ENCODE assay signal across 25 cellular contexts in genomic region chr7:119982884-119983283, GRCh38.
"Had no signal": no experiment of that assay in that cellular context is flagged by ENCODE, and none has a peak within 500 bp of the region (broad histone marks: within the 10 kb centered on the region; RNA-seq: fewer than 3 reads in every experiment).

No MANE protein-coding gene starts in this region.

- H3K36me3 Mint-ChIP-seq: IgD-negative memory B cell had no signal

- H3K9me3 ChIP-seq: SK-N-SH had no signal

- H3K27ac ChIP-seq: HL-60, RWPE1 had no signal

- H3K9ac ChIP-seq: SK-N-SH had no signal

- H3K4me3 Mint-ChIP-seq: IgD-negative memory B cell had no signal

- DNase-seq: KBM-7, MV-4-11, NCI-H1048, NCI-H1105, NCI-H1417, NCI-H1436 treated with DMSO at 0.1 percent for 48 hours, NCI-H1694, NCI-H187 treated with DMSO at 0.1 percent for 48 hours, NCI-H2081, NCI-H2107, NCI-H226, NCI-H446, NCI-H510A, NCI-H524 treated with DMSO at 0.1 percent for 48 hours, NCI-H69, NCI-H774, PC-3, SHP77, SK-N-SH, SW 1271 had no signal

- FAIRE-seq: HTR-8/SVneo had no signal

- H3K4me2 ChIP-seq: SK-N-SH had no signal

- H3K27ac Mint-ChIP-seq: IgD-negative memory B cell had no signal

- H3K4me1 Mint-ChIP-seq: IgD-negative memory B cell had no signal

- ATAC-seq: Panc1, PC-3 had no signal
